In genomic region chr11:113314065-113314388, GRCh38 we compare ENCODE assay signal across 8 cellular contexts. TPM values are rescaled to one million over a fixed set of nuclear protein-coding genes. Genes with fewer than 3 reads are reported as not detected.
DNase-seq lines count a peak whose midpoint lies in the region; ATAC-seq and TF ChIP-seq lines count a peak whose summit lies in the region.

No MANE protein-coding gene starts in this region.

- peak overlapping the region; percentile 70 for H3K4me3 Mint-ChIP-seq in Calu3 (ENCODE audit: low read depth, unreplicated experiment)

- H2AFZ ChIP-seq in parathyroid adenoma = peak overlapping the region; percentile 86

- H3K9me3 ChIP-seq in Peyer's patch (no peaks in the 10 kb centered on the region), esophagus muscularis mucosa (no peaks in the 10 kb centered on the region), parathyroid adenoma (ENCODE audit: control insufficient read depth, low read length) (no peaks in the 10 kb centered on the region)

- H3K4me3 ChIP-seq in Peyer's patch (peak overlapping the region; percentile 74 to 94 (median 92)), esophagus muscularis mucosa (peak overlapping the region; percentile 70 to 83 (median 75)), parathyroid adenoma (ENCODE audit: low read depth, low read length) (peak overlapping the region; percentile 78)

- intact Hi-C loops in Calu3 (cut with micrococcal nuclease; ENCODE audit: unreplicated experiment) = no loop called here
- intact Hi-C loops in esophagus muscularis mucosa (cut with DNase I) = loop anchor here (10.0 kb wide), 1 partner anchor 1229 kb away; the partner anchor contains the start of genes SDHD and TIMM8B

- peaks cover 0 to 5% (median 2%) of the 10 kb centered on the region in 4 donors for H3K4me1 ChIP-seq in Peyer's patch
- H3K4me1 ChIP-seq in esophagus muscularis mucosa = peaks cover 16 to 33% (median 26%) of the 10 kb centered on the region in 4 donors
- H3K4me1 ChIP-seq in parathyroid adenoma = peaks cover 18% of the 10 kb centered on the region

- no peak for ATAC-seq in HG02884 (IDR thresholded peaks at IDR 0.05; ENCODE audit: unreplicated experiment)
- ATAC-seq in GM21390 (IDR thresholded peaks at IDR 0.05; ENCODE audit: unreplicated experiment) = no peak

- H3K4me2 ChIP-seq in parathyroid adenoma (ENCODE audit: low read length) = peak overlapping the region; percentile 63

- no peak overlapping the region for H3K27ac Mint-ChIP-seq in Calu3 (ENCODE audit: unreplicated experiment)

- peaks cover 2% of the 10 kb centered on the region for H3K27me3 Mint-ChIP-seq in Calu3 (ENCODE audit: unreplicated experiment)

- CTCF ChIA-PET in Calu3 (lab: Charles Lee) = interaction anchor here (0.6 to 1.1 kb wide), 3 partner anchors 179 to 922 kb away, joined by 3 to 4 read pairs (median 4); no protein-coding TSS in a partner anchor

- no peaks in the 10 kb centered on the region for H3K9me3 Mint-ChIP-seq in Calu3 (ENCODE audit: low read depth, unreplicated experiment)

- H3K9ac ChIP-seq in parathyroid adenoma = no peak overlapping the region

- TF ChIP-seq EP300 in esophagus muscularis mucosa (IDR thresholded peaks at IDR 0.05) = no peak

- peak overlapping the region; percentile 82 to 92 (median 88) for H3K27ac ChIP-seq in Peyer's patch
- peak overlapping the region; percentile 82 to 91 (median 89) for H3K27ac ChIP-seq in esophagus muscularis mucosa (replicated peaks in 1 of 4)
- peak overlapping the region; percentile 70 for H3K27ac ChIP-seq in parathyroid adenoma

- TF ChIP-seq CTCF in Calu3 (IDR thresholded peaks at IDR 0.05; ENCODE audit: unreplicated experiment) (no peak), Peyer's patch (IDR thresholded peaks at IDR 0.05) (no peak), esophagus muscularis mucosa (IDR thresholded peaks at IDR 0.05) (no peak), parathyroid adenoma (IDR thresholded peaks at IDR 0.05) (no peak)

- no TSS peak for BruUV-seq in Calu3 (replicated peaks; lab: Mats Ljungman, UMichigan)

- no peaks in the 10 kb centered on the region for H3K36me3 ChIP-seq in Peyer's patch
- peaks cover 0 to 13% (median 5%) of the 10 kb centered on the region in 4 donors for H3K36me3 ChIP-seq in esophagus muscularis mucosa
- H3K36me3 ChIP-seq in parathyroid adenoma (ENCODE audit: control insufficient read depth, insufficient read depth, low read length) = no peaks in the 10 kb centered on the region

- DNase-seq in Calu3 = no peak
- no peak for DNase-seq in Peyer's patch
- DNase-seq in esophagus muscularis mucosa (ENCODE audit: extremely low spot score) = no peak
- DNase-seq in GM19238 (ENCODE audit: insufficient read length, low spot score) = no peak
- DNase-seq in KBM-7 = no peak

- TF ChIP-seq POLR2A in Peyer's patch (IDR thresholded peaks at IDR 0.05) (no peak), esophagus muscularis mucosa (IDR thresholded peaks at IDR 0.05; ENCODE audit: low read depth) (no peak)

- H3K27me3 ChIP-seq in Peyer's patch (no peaks in the 10 kb centered on the region), esophagus muscularis mucosa (no peaks in the 10 kb centered on the region), parathyroid adenoma (ENCODE audit: control insufficient read depth, insufficient read depth, low read length) (no peaks in the 10 kb centered on the region)

- WGBS in esophagus muscularis mucosa = 2% methylated on average over 9 of the region's 9 CpGs

- peaks cover 8% of the 10 kb centered on the region for H3K4me1 Mint-ChIP-seq in Calu3 (ENCODE audit: low read depth, unreplicated experiment)

- peaks cover 13% of the 10 kb centered on the region for H3K36me3 Mint-ChIP-seq in Calu3 (ENCODE audit: insufficient read depth, unreplicated experiment)

- in situ Hi-C loops in KBM-7 (cut with MboI; ENCODE audit: low pct_unique_long_range_greater_than_20kb, low sequenced_read_pairs) = no loop called here

- H3K79me2 ChIP-seq in parathyroid adenoma = no peaks in the 10 kb centered on the region

RNA-seq across cellular contexts. Expression of gene TTC12, which starts 0.4 kb away (rescaled TPM):
- total RNA-seq in Calu3 (2022) = 12.8 and 15.0 TPM in 2 replicates
- total RNA-seq in Peyer's patch = 10 to 100 TPM in 3 of 4 donors, 1 to 10 TPM in 1; 6.3 to 62.7 (median 19.8) TPM
- 10 to 100 TPM; 10.4 to 16.2 (median 13.3) TPM for total RNA-seq in esophagus muscularis mucosa
